In genomic region chr6:45663181-45664180, GRCh38 we compare ENCODE assay signal across 8 cellular contexts.
A peak's percentile ranks its signal among the peaks of the same experiment; 100 is the strongest.
DNase-seq lines count a peak whose midpoint lies in the region; ATAC-seq, FAIRE-seq and TF ChIP-seq lines count a peak whose summit lies in the region.

No MANE protein-coding gene starts in this region.

- H3K36me3 ChIP-seq in keratinocyte (ENCODE audit: control insufficient read depth in 2 of 2, extremely low read depth in 1 of 2, insufficient read depth in 2 of 2, low read length in 2 of 2) = no peaks in the 10 kb centered on the region

- H3K27ac Mint-ChIP-seq in activated naive CD8-positive, alpha-beta T cell treated with anti-CD3 and anti-CD28 coated beads, Interleukin-2, amount 50 U/mL, for 24 hours = peak overlapping the region; percentile 26

- peaks cover 5% of the 10 kb centered on the region for H3K4me1 ChIP-seq in keratinocyte (ENCODE audit: control insufficient read depth, extremely low read depth, insufficient read depth, low read length)

- peaks cover 2% of the 10 kb centered on the region for H3K36me3 Mint-ChIP-seq in activated naive CD8-positive, alpha-beta T cell treated with anti-CD3 and anti-CD28 coated beads, Interleukin-2, amount 50 U/mL, for 24 hours (ENCODE audit: low read depth)

- peak overlapping the region; percentile 44 for H3K4me3 Mint-ChIP-seq in activated naive CD8-positive, alpha-beta T cell treated with anti-CD3 and anti-CD28 coated beads, Interleukin-2, amount 50 U/mL, for 24 hours

- peak overlapping the region in 1 of 3 experiments; percentile 42 for H3K4me3 ChIP-seq in keratinocyte (ENCODE audit: control insufficient read depth in 2 of 3, extremely low read depth in 1 of 3, insufficient read depth in 2 of 3, low read depth in 1 of 3, low read length in 3 of 3)

- H3K27me3 ChIP-seq in keratinocyte (ENCODE audit: control insufficient read depth, extremely low read depth, insufficient read depth, low read length) = no peaks in the 10 kb centered on the region

- peaks cover 28% of the 10 kb centered on the region for H3K27me3 Mint-ChIP-seq in activated naive CD8-positive, alpha-beta T cell treated with anti-CD3 and anti-CD28 coated beads, Interleukin-2, amount 50 U/mL, for 24 hours

- H3K27ac ChIP-seq in keratinocyte (ENCODE audit: control insufficient read depth, insufficient read depth, low read length) = no peak overlapping the region

- no peaks in the 10 kb centered on the region for H3K9me1 ChIP-seq in keratinocyte (ENCODE audit: control insufficient read depth, extremely low read depth, insufficient read depth, low read length)

- peaks cover 41% of the 10 kb centered on the region for H3K4me1 Mint-ChIP-seq in activated naive CD8-positive, alpha-beta T cell treated with anti-CD3 and anti-CD28 coated beads, Interleukin-2, amount 50 U/mL, for 24 hours

- H3K9me3 Mint-ChIP-seq in activated naive CD8-positive, alpha-beta T cell treated with anti-CD3 and anti-CD28 coated beads, Interleukin-2, amount 50 U/mL, for 24 hours = no peaks in the 10 kb centered on the region

- no peak for FAIRE-seq in keratinocyte (lab: Jason Lieb, UNC)

- ATAC-seq in SK-N-SH treated with all-trans-retinoic acid at 6 μM for 48 hours = peak; percentile 66
- peak; percentile 60 for ATAC-seq in activated naive CD8-positive, alpha-beta T cell treated with anti-CD3 and anti-CD28 coated beads, Interleukin-2, amount 50 U/mL, for 24 hours
- no peak for ATAC-seq in GM19452 (IDR thresholded peaks at IDR 0.05; ENCODE audit: unreplicated experiment)
- ATAC-seq in HG02623 (IDR thresholded peaks at IDR 0.05; ENCODE audit: unreplicated experiment) = no peak

- H4K20me1 ChIP-seq in keratinocyte (ENCODE audit: control insufficient read depth, extremely low read depth, insufficient read depth, low read length) = no peaks in the 10 kb centered on the region

- dilution Hi-C loops in keratinocyte (cut with MboI; ENCODE audit: extremely low pct_ligation_motif_present, low sequenced_read_pairs) = no loop called here

- H3K9me3 ChIP-seq in keratinocyte (ENCODE audit: control insufficient read depth, low read depth, low read length) = no peaks in the 10 kb centered on the region

- no peak for TF ChIP-seq CTCF in keratinocyte (optimal IDR thresholded peaks at IDR 0.05 in 1 of 3, IDR thresholded peaks at IDR 0.05 in 1 of 3, conservative IDR thresholded peaks at IDR 0.05 in 1 of 3; ENCODE audit: extremely low read depth in 1 of 3, insufficient read depth in 2 of 3, low read length in 3 of 3)

- H2AFZ ChIP-seq in keratinocyte (ENCODE audit: control insufficient read depth, low read length) = peak overlapping the region; percentile 61

- H3K79me2 ChIP-seq in keratinocyte (ENCODE audit: control insufficient read depth, insufficient read depth, low read length) = no peaks in the 10 kb centered on the region

- H3K4me2 ChIP-seq in keratinocyte (ENCODE audit: control insufficient read depth, extremely low read depth, insufficient read depth, low read depth, low read length) = peak overlapping the region; percentile 64

- H3K9ac ChIP-seq in keratinocyte (ENCODE audit: control insufficient read depth, extremely low read depth, insufficient read depth, low read length) = no peak overlapping the region

- DNase-seq in activated naive CD8-positive, alpha-beta T cell treated with anti-CD3 and anti-CD28 coated beads, Interleukin-2, amount 50 U/mL, for 24 hours = peak; percentile 50
- no peak for DNase-seq in keratinocyte (ENCODE audit: low read depth, low spot score)
- DNase-seq in stimulated activated CD4-positive, alpha-beta T cell treated with anti-CD3 and anti-CD28 coated beads, Interleukin-2, amount 100 ng/mL, for 48 hours = peak; percentile 31 to 48
- no peak for DNase-seq in NOMO-1 treated with dmso at 0.1 percent for 144 hours (lab: John Stamatoyannopoulos, UW; ENCODE audit: unreplicated experiment)
- no peak for DNase-seq in mucosa of gallbladder (ENCODE audit: low spot score)

TF ChIP-seq in SK-N-SH treated with all-trans-retinoic acid at 6 μM for 48 hours, 23 proteins besides CTCF, POLR2A, EP300 and RAD21:
- no peak for TF ChIP-seq BACH2 (CRISPR knock-in tag; IDR thresholded peaks at IDR 0.05; ENCODE audit: borderline replicate concordance)
- TF ChIP-seq ZNF8 (CRISPR knock-in tag; IDR thresholded peaks at IDR 0.05) = no peak
- TF ChIP-seq ZFP30 (CRISPR knock-in tag; IDR thresholded peaks at IDR 0.05) = no peak
- no peak for TF ChIP-seq ZNF70 (CRISPR knock-in tag; IDR thresholded peaks at IDR 0.05)
- TF ChIP-seq CSDC2 (CRISPR knock-in tag; IDR thresholded peaks at IDR 0.05) = no peak
- TF ChIP-seq SNAI2 (CRISPR knock-in tag; IDR thresholded peaks at IDR 0.05) = no peak
- no peak for TF ChIP-seq PATZ1 (CRISPR knock-in tag; IDR thresholded peaks at IDR 0.05; ENCODE audit: borderline replicate concordance)
- no peak for TF ChIP-seq CSRNP3 (CRISPR knock-in tag; IDR thresholded peaks at IDR 0.05)
- no peak for TF ChIP-seq RARB (CRISPR knock-in tag; IDR thresholded peaks at IDR 0.05)
- no peak for TF ChIP-seq ISL1 (CRISPR knock-in tag; IDR thresholded peaks at IDR 0.05)
- TF ChIP-seq TCF4 (CRISPR knock-in tag; IDR thresholded peaks at IDR 0.05; ENCODE audit: borderline replicate concordance) = no peak
- TF ChIP-seq TOX (CRISPR knock-in tag; IDR thresholded peaks at IDR 0.05; ENCODE audit: borderline replicate concordance) = no peak

Comparison
In these comparisons a context has a peak if more than half of its experiments do, and no peak if none do; other contexts are left out.
1. ATAC-seq: peak in SK-N-SH treated with all-trans-retinoic acid at 6 μM for 48 hours (single experiment) and activated naive CD8-positive, alpha-beta T cell treated with anti-CD3 and anti-CD28 coated beads, Interleukin-2, amount 50 U/mL, for 24 hours (single experiment); none in GM19452 (single experiment) and HG02623 (single experiment).
2. DNase-seq: peak in activated naive CD8-positive, alpha-beta T cell treated with anti-CD3 and anti-CD28 coated beads, Interleukin-2, amount 50 U/mL, for 24 hours (single experiment) and stimulated activated CD4-positive, alpha-beta T cell treated with anti-CD3 and anti-CD28 coated beads, Interleukin-2, amount 100 ng/mL, for 48 hours (2 of 2); none in keratinocyte (single experiment), NOMO-1 treated with dmso at 0.1 percent for 144 hours (single experiment) and mucosa of gallbladder (single experiment).